ENCODE assay signal across 11 cellular contexts in genomic region chr4:68249434-68249833, GRCh38. TPM values are rescaled to one million over a fixed set of nuclear protein-coding genes. Genes with fewer than 3 reads are reported as not detected.
DNase-seq lines count a peak whose midpoint lies in the region; ATAC-seq and TF ChIP-seq lines count a peak whose summit lies in the region.
"Had no signal": no experiment of that assay in that cellular context is flagged by ENCODE, and none has a peak within 500 bp of the region (broad histone marks: within the 10 kb centered on the region; RNA-seq: fewer than 3 reads in every experiment).

No MANE protein-coding gene starts in this region.

- H3K4me3 Mint-ChIP-seq in progenitor cell of endocrine pancreas (ENCODE audit: low read depth), result no peak overlapping the region
- H3K4me3 Mint-ChIP-seq: CD14-positive monocyte had no signal

- no peak overlapping the region for H3K27ac Mint-ChIP-seq in progenitor cell of endocrine pancreas
- H3K27ac Mint-ChIP-seq: CD14-positive monocyte had no signal

- TF ChIP-seq CTCF in progenitor cell of endocrine pancreas (IDR thresholded peaks at IDR 0.05; ENCODE audit: unreplicated experiment), result no peak

- H3K4me3 ChIP-seq in ACC112 (ENCODE audit: low read depth, low read length), result no peak overlapping the region

- H3K4me1 ChIP-seq in ACC112 (ENCODE audit: control insufficient read depth, insufficient read depth, low read length, unreplicated experiment), result no peaks in the 10 kb centered on the region

- peak; percentile 66 for DNase-seq in NCI-H226
- DNase-seq in NCI-H345 (lab: John Stamatoyannopoulos, UW), result no peak
- no peak for DNase-seq in progenitor cell of endocrine pancreas (ENCODE audit: low spot score, unreplicated experiment)
- DNase-seq in SIG-M5 treated with dmso at 0.1 percent for 504 hours (lab: John Stamatoyannopoulos, UW; ENCODE audit: unreplicated experiment), result no peak
- no peak for DNase-seq in NCI-H2171 treated with DMSO at 0.1 percent for 48 hours (lab: John Stamatoyannopoulos, UW)
- DNase-seq: NCI-H146, SK-N-SH had no signal

- no peaks in the 10 kb centered on the region for H3K4me1 Mint-ChIP-seq in progenitor cell of endocrine pancreas (ENCODE audit: low read depth)
- H3K4me1 Mint-ChIP-seq: CD14-positive monocyte had no signal

- H2AFZ ChIP-seq in ACC112 (ENCODE audit: low read length, unreplicated experiment), result peak overlapping the region; percentile 22

- no peaks in the 10 kb centered on the region for H3K36me3 Mint-ChIP-seq in progenitor cell of endocrine pancreas (ENCODE audit: insufficient read depth)
- H3K36me3 Mint-ChIP-seq: CD14-positive monocyte had no signal

- H3K9me3 Mint-ChIP-seq in progenitor cell of endocrine pancreas (ENCODE audit: low read depth), result no peaks in the 10 kb centered on the region

- H3K27ac ChIP-seq in ACC112 (ENCODE audit: low read depth, low read length), result no peak overlapping the region

- peak; percentile 87 for ATAC-seq in GM19023 (IDR thresholded peaks at IDR 0.05; ENCODE audit: unreplicated experiment)
- ATAC-seq in HG02852 (IDR thresholded peaks at IDR 0.05; ENCODE audit: unreplicated experiment), result peak; percentile 88

- no peaks in the 10 kb centered on the region for H3K27me3 Mint-ChIP-seq in progenitor cell of endocrine pancreas

- H3K79me2 ChIP-seq in ACC112 (ENCODE audit: control insufficient read depth, insufficient read depth, low read length, unreplicated experiment), result no peaks in the 10 kb centered on the region

- H3K27me3 ChIP-seq in ACC112 (ENCODE audit: insufficient read depth, low read length), result peaks cover 5% of the 10 kb centered on the region; the same call in 1 of the 2 replicates

- H3K36me3 ChIP-seq in ACC112 (ENCODE audit: insufficient read depth, low read length), result no peaks in the 10 kb centered on the region

RNA-seq across cellular contexts. Expression of gene TMPRSS11B, which starts 3.9 kb away (rescaled TPM):
- total RNA-seq in progenitor cell of endocrine pancreas, result not detected in 2 replicates
